In genomic region chr15:59104912-59105732, GRCh38 we compare ENCODE assay signal across 8 cellular contexts. TPM values are rescaled to one million over a fixed set of nuclear protein-coding genes. Genes with fewer than 3 reads are reported as not detected.
DNase-seq lines count a peak whose midpoint lies in the region; ATAC-seq and TF ChIP-seq lines count a peak whose summit lies in the region.

Gene CCNB2 (plus strand): TSS chr15:59105146. CDS start chr15:59105269, 123 bp downstream.

- ATAC-seq in CD4-positive, alpha-beta T cell (ENCODE audit: poor library complexity): peak; percentile 99
- ATAC-seq in GM19452 (IDR thresholded peaks at IDR 0.05; ENCODE audit: unreplicated experiment) (peak; percentile 98), HG03575 (IDR thresholded peaks at IDR 0.05; ENCODE audit: extremely low read depth, insufficient number of reproducible peaks, low FRiP score, unreplicated experiment) (peak; percentile 67)

- no peaks in the 10 kb centered on the region for H3K9me3 Mint-ChIP-seq in CD4-positive, alpha-beta T cell

- no peaks in the 10 kb centered on the region for H3K27me3 ChIP-seq in CD4-positive, alpha-beta T cell (ENCODE audit: control insufficient read depth, insufficient read depth, low read length)
- no peaks in the 10 kb centered on the region for H3K27me3 ChIP-seq in dorsolateral prefrontal cortex
- H3K27me3 ChIP-seq in liver (ENCODE audit: control insufficient read depth in 4 of 4, insufficient read depth in 4 of 4, low read length in 3 of 4): no peaks in the 10 kb centered on the region

- H3K4me3 Mint-ChIP-seq in CD4-positive, alpha-beta T cell: peak within 1 kb of the TSS; percentile 97

- H3K4me1 Mint-ChIP-seq in CD4-positive, alpha-beta T cell (ENCODE audit: low read depth): peaks cover 17% of the 10 kb centered on the region

- H3K4me3 ChIP-seq in dorsolateral prefrontal cortex (peak within 1 kb of the TSS; percentile 45 to 84 (median 70)), liver (ENCODE audit: low read depth in 1 of 3, low read length in 3 of 3) (peak within 1 kb of the TSS; percentile 9 to 83 (median 53))

- TF ChIP-seq CTCF in CD4-positive, alpha-beta T cell (IDR thresholded peaks at IDR 0.05): no peak
- TF ChIP-seq CTCF in dorsolateral prefrontal cortex (IDR thresholded peaks at IDR 0.05 in 54 of 56, conservative IDR thresholded peaks at IDR 0.05 in 2 of 56; ENCODE audit: low read depth in 1 of 56, partially characterized antibody in 56 of 56) (peak in 18 of 56 donors; percentile 8 to 38 (median 18)), liver (IDR thresholded peaks at IDR 0.05; ENCODE audit: low read depth, low read length, missing input control) (no peak)

- intact Hi-C loops in CD4-positive, alpha-beta T cell (cut with DNase I, micrococcal nuclease): loop anchor here (2.0 to 10.0 kb wide), 4 partner anchors 118 to 580 kb away; partner anchors contain the start of genes RNF111 (in 2 of the 2), BNIP2 (in 1 of the 2) and MINDY2 (in 1 of the 2)
- intact Hi-C loops in dorsolateral prefrontal cortex (cut with DNase I): no loop called here

- POLR2A ChIA-PET in CD4-positive, alpha-beta T cell (lab: Charles Lee): no interaction called here

- 3% methylated on average over 57 of the region's 57 CpGs for WGBS in liver

- peaks cover 0 to 15% (median 7%) of the 10 kb centered on the region in 4 donors for H3K4me1 ChIP-seq in liver (ENCODE audit: control insufficient read depth in 4 of 4, insufficient read depth in 4 of 4, low read length in 3 of 4)

- peak within 1 kb of the TSS in 1 of 2 donors; percentile 26 for H3K9ac ChIP-seq in liver (ENCODE audit: low read depth in 1 of 2, low read length in 2 of 2)

- CTCF ChIA-PET in CD4-positive, alpha-beta T cell (lab: Charles Lee): no interaction called here

- no peak for TF ChIP-seq RAD21 in liver (IDR thresholded peaks at IDR 0.05)

- no peak within 1 kb of the TSS for H3K27ac ChIP-seq in CD4-positive, alpha-beta T cell (ENCODE audit: low read depth, low read length)
- H3K27ac ChIP-seq in dorsolateral prefrontal cortex (peak within 1 kb of the TSS in 18 of 59 donors; percentile 24 to 69 (median 47)), liver (ENCODE audit: low read depth in 1 of 2, low read length in 2 of 2) (no peak within 1 kb of the TSS)

- no peaks in the 10 kb centered on the region for H3K9me3 ChIP-seq in CD4-positive, alpha-beta T cell (ENCODE audit: control insufficient read depth, low read length)
- H3K9me3 ChIP-seq in liver (ENCODE audit: control insufficient read depth in 4 of 4, low read length in 3 of 4): no peaks in the 10 kb centered on the region

- H3K27me3 Mint-ChIP-seq in CD4-positive, alpha-beta T cell: no peaks in the 10 kb centered on the region

- DNase-seq in CD4-positive, alpha-beta T cell: peak; percentile 68 to 81 (median 74)
- peak; percentile 97 for DNase-seq in NCI-H82 (lab: John Stamatoyannopoulos, UW)
- DNase-seq in activated CD4-positive, alpha-beta T cell treated with anti-CD3 and anti-CD28 coated beads, Interleukin-2, amount 50 U/mL, for 4 hours: peak; percentile 73 to 75
- DNase-seq in dorsolateral prefrontal cortex: peak; percentile 77 to 91 (median 88)
- peak; percentile 83 for DNase-seq in stimulated activated CD4-positive, alpha-beta T cell treated with anti-CD3 and anti-CD28 coated beads, Interleukin-4, amount 100 ng/mL, for 24 hours

- peaks cover 0 to 3% (median 2%) of the 10 kb centered on the region in 4 donors for H3K36me3 ChIP-seq in liver (ENCODE audit: control insufficient read depth in 4 of 4, insufficient read depth in 3 of 4, low read depth in 1 of 4, low read length in 3 of 4)

- H3K27ac Mint-ChIP-seq in CD4-positive, alpha-beta T cell: peak within 1 kb of the TSS; percentile 99

- H3K36me3 Mint-ChIP-seq in CD4-positive, alpha-beta T cell (ENCODE audit: low read depth): peaks cover 5% of the 10 kb centered on the region

TF ChIP-seq in liver, 16 proteins besides CTCF, POLR2A, EP300 and RAD21:
- TF ChIP-seq ATF3 (IDR thresholded peaks at IDR 0.05): no peak
- peak; percentile 67 for TF ChIP-seq SP1 (IDR thresholded peaks at IDR 0.05)
- TF ChIP-seq EGR1 (IDR thresholded peaks at IDR 0.05; ENCODE audit: low read depth in 2 of 2): no peak
TF ChIP-seq in liver: peak in this region for 1.

RNA-seq across cellular contexts. Expression of gene CCNB2, which starts in this region (rescaled TPM):
- under 1 TPM in 1 of 2 experiments, not detected in 1; 0.85 TPM for total RNA-seq in CD4-positive, alpha-beta T cell
- total RNA-seq in dorsolateral prefrontal cortex (1 to 10 TPM in 28 of 120 experiments, under 1 TPM in 78, not detected in 14; 0.18 to 2.1 (median 0.74) TPM), liver (10 to 100 TPM in 1 of 2 donors, under 1 TPM in 1; 0.42 to 53.1 TPM)
- polyA plus RNA-seq in liver: 1 to 10 TPM; 1.5 to 2.5 TPM

Comparison
In these comparisons a context has a peak if more than half of its experiments do, and no peak if none do; other contexts are left out.
1. Peak in DNase-seq and ATAC-seq in CD4-positive, alpha-beta T cell; RNA of the gene not detected or under 1 TPM.
2. intact Hi-C loops: an anchor here in CD4-positive, alpha-beta T cell (2.0 to 10.0 kb wide); none called in dorsolateral prefrontal cortex.